19 cellular contexts compared by ENCODE assay signal in the genomic region with DNA sequence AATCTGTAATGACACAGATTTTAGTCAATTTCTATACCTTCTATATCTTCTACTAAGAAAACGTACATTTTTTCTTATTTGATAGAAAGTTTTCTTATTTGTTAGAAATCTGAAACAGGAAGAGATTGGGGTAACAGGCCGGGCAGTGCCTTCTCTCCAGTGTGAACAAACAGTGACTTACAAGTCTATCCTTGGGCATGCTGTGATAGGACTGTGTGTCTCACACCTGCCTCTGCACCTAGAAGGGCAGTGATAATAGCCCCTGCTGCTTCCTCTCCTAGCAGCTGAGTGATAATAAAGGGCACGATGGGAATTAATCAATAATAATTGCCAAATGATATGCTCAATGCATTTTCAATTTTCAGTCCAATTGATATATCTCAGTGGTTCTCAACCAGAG.
A peak's percentile ranks its signal among the peaks of the same experiment; 100 is the strongest.
DNase-seq lines count a peak whose midpoint lies in the region; ATAC-seq lines count a peak whose summit lies in the region.
"Had no signal": no experiment of that assay in that cellular context is flagged by ENCODE, and none has a peak within 500 bp of the region (broad histone marks: within the 10 kb centered on the region; RNA-seq: fewer than 3 reads in every experiment).

No MANE protein-coding gene starts in this region.

- no peaks in the 10 kb centered on the region for H3K36me3 ChIP-seq in SK-N-MC (ENCODE audit: insufficient read depth, low read length)

- no peak overlapping the region for H3K27ac ChIP-seq in SK-N-MC
- H3K27ac ChIP-seq: 22Rv1, A549, C4-2B, HL-60 had no signal

- ATAC-seq in GM21526 (IDR thresholded peaks at IDR 0.05; ENCODE audit: low FRiP score, unreplicated experiment), result no peak
- ATAC-seq: A549, GM23338 had no signal

- peak overlapping the region; percentile 7; the same call in 1 of the 2 replicates for H3K4me3 ChIP-seq in SK-N-MC
- H3K4me3 ChIP-seq: A549, GM23338 had no signal

- H3K9ac ChIP-seq in SK-N-MC (ENCODE audit: insufficient read length), result no peak overlapping the region

- H3K9me3 ChIP-seq in SK-N-MC (ENCODE audit: low read depth, low read length), result no peaks in the 10 kb centered on the region
- H3K9me3 ChIP-seq: A549 had no signal

- DNase-seq in NCI-H1417 (lab: John Stamatoyannopoulos, UW), result peak in 2 of 3 experiments; percentile 20 to 45
- no peak for DNase-seq in NCI-H1417 treated with DMSO at 0.1 percent for 48 hours (lab: John Stamatoyannopoulos, UW)
- no peak for DNase-seq in SK-N-MC (ENCODE audit: low read depth, low spot score)
- peak; percentile 8 for DNase-seq in islet precursor cell
- no peak for DNase-seq in stimulated activated CD4-positive, alpha-beta T cell treated with anti-CD3 and anti-CD28 coated beads, Interleukin-4, amount 100 ng/mL, for 1 hour
- no peak for DNase-seq in COLO829 (ENCODE audit: low spot score)
- DNase-seq: AML-193; CD4-positive, alpha-beta T cell; DMS153; DMS79; GDM1; HCEC 1CT; IMR-90 had no signal

Comparison
In these comparisons a context has a peak if more than half of its experiments do, and no peak if none do; other contexts are left out.
1. DNase-seq: peak in NCI-H1417 (2 of 3) and islet precursor cell (single experiment); none in NCI-H1417 treated with DMSO at 0.1 percent for 48 hours (single experiment), SK-N-MC (single experiment), stimulated activated CD4-positive, alpha-beta T cell treated with anti-CD3 and anti-CD28 coated beads, Interleukin-4, amount 100 ng/mL, for 1 hour (single experiment) and COLO829 (single experiment).